Comparison of ENCODE assay signal across 7 cellular contexts in the genomic region with DNA sequence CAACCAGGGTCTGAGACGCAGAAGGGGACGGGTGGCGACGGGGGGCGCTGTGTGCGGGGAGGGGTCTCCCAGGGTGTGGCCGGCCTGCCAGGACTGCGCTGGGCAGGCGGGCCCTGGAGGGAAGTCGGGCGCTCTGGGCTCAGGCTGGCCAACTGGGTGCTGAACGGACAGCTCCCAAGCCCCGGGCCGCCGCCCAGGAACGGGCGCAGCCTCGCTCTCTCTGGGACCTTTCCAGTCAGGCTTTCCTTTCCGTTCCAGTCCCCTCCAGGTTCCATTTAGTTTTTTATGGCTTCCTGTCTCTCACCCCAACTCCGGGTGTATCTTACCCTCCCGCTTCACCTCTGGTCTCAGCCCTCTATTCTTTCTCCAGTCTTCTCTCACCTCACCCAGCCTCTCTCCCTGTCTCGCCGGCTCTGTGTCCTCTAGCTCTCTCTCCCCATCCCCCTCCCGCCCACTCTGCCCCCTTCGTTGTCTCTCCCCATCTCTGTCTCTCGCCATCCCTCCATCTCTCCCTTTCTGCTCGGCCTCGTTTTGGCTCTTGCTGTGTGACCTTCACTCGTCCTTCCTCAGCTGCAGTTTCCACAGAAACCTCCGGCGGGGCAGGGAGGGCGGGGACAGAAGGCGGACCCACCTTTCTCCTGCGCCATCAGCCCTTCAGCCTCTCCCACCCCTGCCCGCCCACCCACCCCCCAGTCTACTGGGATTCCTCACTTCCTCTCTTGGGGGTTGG. TPM values are rescaled to one million over a fixed set of nuclear protein-coding genes. Genes with fewer than 3 reads are reported as not detected.
DNase-seq lines count a peak whose midpoint lies in the region; ATAC-seq and TF ChIP-seq lines count a peak whose summit lies in the region.

No MANE protein-coding gene starts in this region.

- no peaks in the 10 kb centered on the region for H3K36me3 Mint-ChIP-seq in activated naive CD4-positive, alpha-beta T cell treated with anti-CD3 and anti-CD28 coated beads for 36 hours (ENCODE audit: low read depth)

- H3K36me3 ChIP-seq in left ventricle myocardium inferior = no peaks in the 10 kb centered on the region
- no peaks in the 10 kb centered on the region for H3K36me3 ChIP-seq in skeletal muscle satellite cell (ENCODE audit: insufficient read depth, low read length)

- H3K4me1 ChIP-seq in left ventricle myocardium inferior = peaks cover 37% of the 10 kb centered on the region
- H3K4me1 ChIP-seq in skeletal muscle satellite cell (ENCODE audit: control insufficient read depth, insufficient read depth, low read length) = no peaks in the 10 kb centered on the region

- intact Hi-C loops in activated naive CD4-positive, alpha-beta T cell treated with anti-CD3 and anti-CD28 coated beads for 36 hours (cut with micrococcal nuclease) = loop anchor here (5.0 kb wide), 1 partner anchor 35 kb away; no protein-coding TSS in a partner anchor
- intact Hi-C loops in left ventricle myocardium inferior (cut with micrococcal nuclease) = no loop called here

- peak overlapping the region; percentile 41 for H3K4me3 ChIP-seq in left ventricle myocardium inferior
- H3K4me3 ChIP-seq in skeletal muscle satellite cell (ENCODE audit: low read length) = no peak overlapping the region

- H3K9me3 ChIP-seq in left ventricle myocardium inferior (replicated peaks) (no peaks in the 10 kb centered on the region), skeletal muscle satellite cell (replicated peaks; ENCODE audit: low read length) (no peaks in the 10 kb centered on the region)

- H3K27me3 ChIP-seq in left ventricle myocardium inferior (ENCODE audit: low read depth) = peaks cover 98% of the 10 kb centered on the region
- peaks cover 75% of the 10 kb centered on the region for H3K27me3 ChIP-seq in skeletal muscle satellite cell (ENCODE audit: control insufficient read depth, insufficient read depth, low read length)

- H3K4me1 Mint-ChIP-seq in activated naive CD4-positive, alpha-beta T cell treated with anti-CD3 and anti-CD28 coated beads for 36 hours (ENCODE audit: low read depth) = peaks cover 27% of the 10 kb centered on the region

- CTCF ChIA-PET in activated naive CD4-positive, alpha-beta T cell treated with anti-CD3 and anti-CD28 coated beads for 36 hours (lab: Charles Lee) = interaction anchor here (0.6 to 2.3 kb wide), 3 partner anchors 38 to 112 kb away, joined by 3 to 6 read pairs (median 3); no protein-coding TSS in a partner anchor

- no peaks in the 10 kb centered on the region for H3K9me3 Mint-ChIP-seq in activated naive CD4-positive, alpha-beta T cell treated with anti-CD3 and anti-CD28 coated beads for 36 hours

- no peak overlapping the region for H3K27ac Mint-ChIP-seq in activated naive CD4-positive, alpha-beta T cell treated with anti-CD3 and anti-CD28 coated beads for 36 hours

- H3K27ac ChIP-seq in left ventricle myocardium inferior (replicated peaks) = no peak overlapping the region

- no peak overlapping the region for H3K9ac ChIP-seq in skeletal muscle satellite cell (ENCODE audit: low read depth, low read length)

- TF ChIP-seq CTCF in GM20000 (IDR thresholded peaks at IDR 0.05; ENCODE audit: extremely low read depth, missing control alignments) (no peak), left ventricle myocardium inferior (IDR thresholded peaks at IDR 0.05; ENCODE audit: borderline replicate concordance) (no peak)

- DNase-seq in GM20000 (ENCODE audit: low spot score) (peak; percentile 87), NCI-H69 (lab: John Stamatoyannopoulos, UW) (peak; percentile 84), left ventricle myocardium inferior (peak; percentile 47)
- peak; percentile 52 for DNase-seq in activated naive CD4-positive, alpha-beta T cell treated with anti-CD3 and anti-CD28 coated beads for 36 hours

- peak overlapping the region; percentile 50 for H3K4me2 ChIP-seq in skeletal muscle satellite cell (ENCODE audit: low read length)

- peaks cover 63% of the 10 kb centered on the region for H3K27me3 Mint-ChIP-seq in activated naive CD4-positive, alpha-beta T cell treated with anti-CD3 and anti-CD28 coated beads for 36 hours (ENCODE audit: low read depth)

- no peak for ATAC-seq in GM21619 (IDR thresholded peaks at IDR 0.05; ENCODE audit: unreplicated experiment)
- no peak for ATAC-seq in activated CD4-positive, CD25-positive, alpha-beta regulatory T cell treated with anti-CD3 and anti-CD28 coated beads, Interleukin-2, amount 50 U/mL, for 24 hours

- no peak overlapping the region for H3K4me3 Mint-ChIP-seq in activated naive CD4-positive, alpha-beta T cell treated with anti-CD3 and anti-CD28 coated beads for 36 hours

RNA-seq across cellular contexts. Expression of gene ATP1A3, which starts 3.3 kb away (rescaled TPM):
- total RNA-seq in activated naive CD4-positive, alpha-beta T cell treated with anti-CD3 and anti-CD28 coated beads for 36 hours = 1 to 10 TPM; 1.1 to 1.5 TPM
- 375 TPM for total RNA-seq in left ventricle myocardium inferior
- total RNA-seq in skeletal muscle satellite cell (2012; rRNA removed) = 0.51 TPM in 1 of 2 replicates, not detected in the other

RNA-seq across cellular contexts. Expression of gene RABAC1, which starts 38.2 kb away (rescaled TPM):
- total RNA-seq in activated naive CD4-positive, alpha-beta T cell treated with anti-CD3 and anti-CD28 coated beads for 36 hours = 10 to 100 TPM; 32.8 TPM
- total RNA-seq in left ventricle myocardium inferior = 56.7 TPM
- 130 and 191 TPM in 2 replicates for total RNA-seq in skeletal muscle satellite cell (2012; rRNA removed)

Comparison
In these comparisons a context has a peak if more than half of its experiments do, and no peak if none do; other contexts are left out.
1. RNA of gene ATP1A3, which starts 3.3 kb away (total RNA-seq): 375 TPM in left ventricle myocardium inferior (single experiment); 1.1 to 1.5 TPM in activated naive CD4-positive, alpha-beta T cell treated with anti-CD3 and anti-CD28 coated beads for 36 hours; every median in the first group is over 100 times any median in the second.
2. Peak in every context shown above with its lines, with median percentiles within 50 percentile points of each other: DNase-seq.